Comparison of ENCODE assay signal across 27 cellular contexts in the genomic region with DNA sequence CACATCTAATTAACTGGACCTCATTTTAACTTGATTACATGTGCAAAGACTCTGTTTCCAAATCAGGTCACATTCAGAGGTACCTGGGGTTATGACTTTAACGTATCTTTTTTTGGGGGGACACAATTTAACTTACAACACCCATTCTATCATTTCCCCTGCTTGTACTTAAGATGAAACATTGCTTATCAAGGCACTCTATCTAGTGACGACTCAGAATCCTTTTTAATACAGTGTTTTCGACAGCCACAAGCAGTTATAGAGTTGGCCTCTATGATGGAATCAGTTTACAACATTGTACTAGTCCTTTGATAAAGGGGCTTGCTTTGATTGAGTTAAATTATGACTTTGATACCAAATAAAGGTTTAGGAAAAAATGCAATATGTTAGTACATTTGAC.
"Had no signal": no experiment of that assay in that cellular context is flagged by ENCODE, and none has a peak within 500 bp of the region (broad histone marks: within the 10 kb centered on the region; RNA-seq: fewer than 3 reads in every experiment).

No MANE protein-coding gene starts in this region.

- ATAC-seq: stimulated activated effector memory CD8-positive, alpha-beta T cell treated with anti-CD3 and anti-CD28 coated beads, Interleukin-12 subunit alpha, Interleukin-12 subunit beta, amount 100 ng/mL, for 72 hours; stimulated activated memory B cell treated with anti-CD40 and anti-IgM and Interleukin-4, amounts not matched to agents 10 μg/mL and 1 μg/mL and 100 μg/mL, for 72 hours; stimulated activated naive B cell treated with anti-CD40 and anti-IgM and Interleukin-4, amounts not matched to agents 10 μg/mL and 1 μg/mL and 100 μg/mL, for 72 hours; stimulated activated naive CD8-positive, alpha-beta T cell treated with anti-CD3 and anti-CD28 coated beads, Interleukin-15, amount 100 ng/mL, for 72 hours; stimulated activated naive CD8-positive, alpha-beta T cell treated with anti-CD3 and anti-CD28 coated beads, Interleukin-15, Interleukin-2, amounts not matched to agents 100 U/mL and 50 U/mL, for 24 hours; upper lobe of right lung had no signal

- H3K4me1 Mint-ChIP-seq: stimulated activated effector memory CD8-positive, alpha-beta T cell treated with anti-CD3 and anti-CD28 coated beads, Interleukin-12 subunit alpha, Interleukin-12 subunit beta, amount 100 ng/mL, for 72 hours; stimulated activated naive CD8-positive, alpha-beta T cell treated with anti-CD3 and anti-CD28 coated beads, Interleukin-15, amount 100 ng/mL, for 72 hours had no signal

- H3K4me1 ChIP-seq: stomach, suprapubic skin, testis, tibial artery, transverse colon, upper lobe of right lung, uterus had no signal

- DNase-seq: stimulated activated CD4-positive, alpha-beta T cell treated with anti-CD3 and anti-CD28 coated beads, Interleukin-2, amount 100 ng/mL, for 48 hours; stimulated activated CD4-positive, alpha-beta T cell treated with anti-CD3 and anti-CD28 coated beads, Interleukin-4, amount 100 ng/mL, for 1 hour; stimulated activated CD4-positive, alpha-beta T cell treated with anti-CD3 and anti-CD28 coated beads, Interleukin-4, amount 100 ng/mL, for 24 hours; stimulated activated CD4-positive, alpha-beta T cell treated with anti-CD3 and anti-CD28 coated beads, Interleukin-4, amount 100 ng/mL, for 4 hours; stimulated activated CD8-positive, alpha-beta memory T cell treated with anti-CD3 and anti-CD28 coated beads, Interleukin-4, amount 100 ng/mL, for 48 hours; stimulated activated naive B cell treated with anti-CD40 and anti-IgM and Interleukin-4, amounts not matched to agents 10 μg/mL and 1 μg/mL and 100 μg/mL, for 72 hours; stimulated activated naive CD4-positive, alpha-beta T cell; stimulated activated naive CD8-positive, alpha-beta T cell treated with anti-CD3 and anti-CD28 coated beads, Interleukin-15, amount 100 ng/mL, for 72 hours; stimulated activated naive CD8-positive, alpha-beta T cell treated with anti-CD3 and anti-CD28 coated beads, Interleukin-15, Interleukin-2, amounts not matched to agents 100 U/mL and 50 U/mL, for 24 hours; stomach; substantia nigra; testis; thyroid gland; tibial artery; transverse colon; trophoblast cell; upper lobe of left lung; upper lobe of right lung; uterus had no signal

- H3K36me3 ChIP-seq: suprapubic skin, thyroid gland, transverse colon, uterus, vagina had no signal

- H3K9me3 Mint-ChIP-seq: stimulated activated effector memory CD8-positive, alpha-beta T cell treated with anti-CD3 and anti-CD28 coated beads, Interleukin-12 subunit alpha, Interleukin-12 subunit beta, amount 100 ng/mL, for 72 hours; stimulated activated memory B cell treated with anti-CD40 and anti-IgM and Interleukin-4, amounts not matched to agents 10 μg/mL and 1 μg/mL and 100 μg/mL, for 72 hours; stimulated activated naive B cell treated with anti-CD40 and anti-IgM and Interleukin-4, amounts not matched to agents 10 μg/mL and 1 μg/mL and 100 μg/mL, for 72 hours; stimulated activated naive CD8-positive, alpha-beta T cell treated with anti-CD3 and anti-CD28 coated beads, Interleukin-15, amount 100 ng/mL, for 72 hours; stimulated activated naive CD8-positive, alpha-beta T cell treated with anti-CD3 and anti-CD28 coated beads, Interleukin-15, Interleukin-2, amounts not matched to agents 100 ng/mL and 50 ng/mL, for 24 hours; type B pancreatic cell had no signal

- H3K27ac ChIP-seq: stomach, suprapubic skin, testis, thoracic aorta, thyroid gland, tibial artery, tibial nerve, transverse colon, upper lobe of left lung, upper lobe of right lung, uterus, vagina had no signal

- H3K9me3 ChIP-seq: stomach, suprapubic skin, testis, thoracic aorta, thyroid gland, tibial artery, tibial nerve, transverse colon, upper lobe of left lung, upper lobe of right lung, uterus, vagina had no signal

- H3K27me3 ChIP-seq: stomach, suprapubic skin, testis, thyroid gland, tibial artery, tibial nerve, transverse colon, upper lobe of left lung, upper lobe of right lung, uterus, vagina had no signal

- H3K4me3 Mint-ChIP-seq: stimulated activated effector memory CD8-positive, alpha-beta T cell treated with anti-CD3 and anti-CD28 coated beads, Interleukin-12 subunit alpha, Interleukin-12 subunit beta, amount 100 ng/mL, for 72 hours; stimulated activated memory B cell treated with anti-CD40 and anti-IgM and Interleukin-4, amounts not matched to agents 10 μg/mL and 1 μg/mL and 100 μg/mL, for 72 hours; stimulated activated naive B cell treated with anti-CD40 and anti-IgM and Interleukin-4, amounts not matched to agents 10 μg/mL and 1 μg/mL and 100 μg/mL, for 72 hours; stimulated activated naive CD8-positive, alpha-beta T cell treated with anti-CD3 and anti-CD28 coated beads, Interleukin-15, amount 100 ng/mL, for 72 hours; stimulated activated naive CD8-positive, alpha-beta T cell treated with anti-CD3 and anti-CD28 coated beads, Interleukin-15, Interleukin-2, amounts not matched to agents 100 ng/mL and 50 ng/mL, for 24 hours; type B pancreatic cell had no signal

- H3K27me3 Mint-ChIP-seq: stimulated activated memory B cell treated with anti-CD40 and anti-IgM and Interleukin-4, amounts not matched to agents 10 μg/mL and 1 μg/mL and 100 μg/mL, for 72 hours; stimulated activated naive B cell treated with anti-CD40 and anti-IgM and Interleukin-4, amounts not matched to agents 10 μg/mL and 1 μg/mL and 100 μg/mL, for 72 hours; stimulated activated naive CD8-positive, alpha-beta T cell treated with anti-CD3 and anti-CD28 coated beads, Interleukin-15, amount 100 ng/mL, for 72 hours; stimulated activated naive CD8-positive, alpha-beta T cell treated with anti-CD3 and anti-CD28 coated beads, Interleukin-15, Interleukin-2, amounts not matched to agents 100 ng/mL and 50 ng/mL, for 24 hours; type B pancreatic cell had no signal

- H3K27ac Mint-ChIP-seq: stimulated activated effector memory CD8-positive, alpha-beta T cell treated with anti-CD3 and anti-CD28 coated beads, Interleukin-12 subunit alpha, Interleukin-12 subunit beta, amount 100 ng/mL, for 72 hours; stimulated activated memory B cell treated with anti-CD40 and anti-IgM and Interleukin-4, amounts not matched to agents 10 μg/mL and 1 μg/mL and 100 μg/mL, for 72 hours; stimulated activated naive B cell treated with anti-CD40 and anti-IgM and Interleukin-4, amounts not matched to agents 10 μg/mL and 1 μg/mL and 100 μg/mL, for 72 hours; stimulated activated naive CD8-positive, alpha-beta T cell treated with anti-CD3 and anti-CD28 coated beads, Interleukin-15, amount 100 ng/mL, for 72 hours; stimulated activated naive CD8-positive, alpha-beta T cell treated with anti-CD3 and anti-CD28 coated beads, Interleukin-15, Interleukin-2, amounts not matched to agents 100 ng/mL and 50 ng/mL, for 24 hours; type B pancreatic cell had no signal

- H3K4me3 ChIP-seq: stomach, suprapubic skin, testis, thoracic aorta, thyroid gland, tibial artery, tibial nerve, transverse colon, upper lobe of left lung, upper lobe of right lung, uterus, vagina had no signal
